Comparison of ENCODE assay signal across 8 cellular contexts in the genomic region with DNA sequence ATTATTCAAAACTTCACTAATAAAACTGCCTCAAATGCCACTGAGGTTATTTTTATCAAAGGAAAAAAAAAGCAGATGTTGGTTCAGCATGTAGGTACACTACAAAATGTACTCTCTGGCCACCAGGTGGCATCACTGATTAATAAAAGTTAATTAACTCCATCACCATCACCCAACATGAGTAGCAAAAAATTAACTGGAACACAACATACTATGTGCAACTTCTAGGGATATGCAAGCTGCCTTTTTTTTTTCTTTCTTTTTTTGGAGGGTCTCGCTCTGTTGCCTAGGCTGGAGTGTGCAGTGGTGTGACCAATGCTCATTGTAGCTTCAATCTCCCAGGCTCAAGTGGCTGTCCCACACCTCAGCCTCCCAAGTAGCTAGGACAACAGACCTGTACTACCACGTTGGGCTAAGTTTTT. TPM values are rescaled to one million over a fixed set of nuclear protein-coding genes. Genes with fewer than 3 reads are reported as not detected.
A peak's percentile ranks its signal among the peaks of the same experiment; 100 is the strongest.
DNase-seq lines count a peak whose midpoint lies in the region; ATAC-seq and TF ChIP-seq lines count a peak whose summit lies in the region.

No MANE protein-coding gene starts in this region.

- DNase-seq in NCI-H82 (lab: John Stamatoyannopoulos, UW) (peak; percentile 91), endothelial cell (ENCODE audit: low spot score) (peak; percentile 49), mucosa of gallbladder (ENCODE audit: low spot score) (peak; percentile 78)
- peak; percentile 75 for DNase-seq in activated CD8-positive, alpha-beta T cell treated with anti-CD3 and anti-CD28 coated beads for 36 hours
- peak; percentile 21 for DNase-seq in stimulated activated naive B cell treated with anti-CD40 and anti-IgM and Interleukin-4, amounts not matched to agents 10 μg/mL and 1 μg/mL and 100 μg/mL, for 72 hours

- H3K27ac Mint-ChIP-seq in activated CD8-positive, alpha-beta T cell treated with anti-CD3 and anti-CD28 coated beads for 36 hours, result no peak overlapping the region
- H3K27ac Mint-ChIP-seq in endothelial cell (ENCODE audit: unreplicated experiment), result peak overlapping the region; percentile 52
- H3K27ac Mint-ChIP-seq in stimulated activated naive B cell treated with anti-CD40 and anti-IgM and Interleukin-4, amounts not matched to agents 10 μg/mL and 1 μg/mL and 100 μg/mL, for 72 hours, result no peak overlapping the region

- ATAC-seq in GM19043 (IDR thresholded peaks at IDR 0.05; ENCODE audit: low read depth, unreplicated experiment) (peak; percentile 82), HG03571 (IDR thresholded peaks at IDR 0.05; ENCODE audit: unreplicated experiment) (peak; percentile 71)
- ATAC-seq in activated CD8-positive, alpha-beta T cell treated with anti-CD3 and anti-CD28 coated beads for 36 hours, result peak; percentile 86
- peak; percentile 92 to 96 for ATAC-seq in stimulated activated naive B cell treated with anti-CD40 and anti-IgM and Interleukin-4, amounts not matched to agents 10 μg/mL and 1 μg/mL and 100 μg/mL, for 72 hours (replicated peaks)

- no peaks in the 10 kb centered on the region for H3K36me3 Mint-ChIP-seq in activated CD8-positive, alpha-beta T cell treated with anti-CD3 and anti-CD28 coated beads for 36 hours (ENCODE audit: low read depth)
- peaks cover 17% of the 10 kb centered on the region for H3K36me3 Mint-ChIP-seq in endothelial cell (ENCODE audit: low read depth, unreplicated experiment)
- H3K36me3 Mint-ChIP-seq in stimulated activated naive B cell treated with anti-CD40 and anti-IgM and Interleukin-4, amounts not matched to agents 10 μg/mL and 1 μg/mL and 100 μg/mL, for 72 hours, result no peaks in the 10 kb centered on the region

- H3K4me3 Mint-ChIP-seq in activated CD8-positive, alpha-beta T cell treated with anti-CD3 and anti-CD28 coated beads for 36 hours, result no peak overlapping the region
- no peak overlapping the region for H3K4me3 Mint-ChIP-seq in endothelial cell (ENCODE audit: unreplicated experiment)
- H3K4me3 Mint-ChIP-seq in stimulated activated naive B cell treated with anti-CD40 and anti-IgM and Interleukin-4, amounts not matched to agents 10 μg/mL and 1 μg/mL and 100 μg/mL, for 72 hours, result no peak overlapping the region

- intact Hi-C loops in activated CD8-positive, alpha-beta T cell treated with anti-CD3 and anti-CD28 coated beads for 36 hours (cut with micrococcal nuclease), result loop anchor here (2.0 to 5.0 kb wide), 2 partner anchors 215 to 418 kb away; no protein-coding TSS in a partner anchor

- H3K27ac ChIP-seq in C4-2B, result no peak overlapping the region

- TF ChIP-seq CTCF in C4-2B (conservative IDR thresholded peaks at IDR 0.05), result peak; percentile 71
- TF ChIP-seq CTCF in activated CD8-positive, alpha-beta T cell treated with anti-CD3 and anti-CD28 coated beads for 36 hours (IDR thresholded peaks at IDR 0.05), result peak; percentile 78
- TF ChIP-seq CTCF in endothelial cell (IDR thresholded peaks at IDR 0.05; ENCODE audit: unreplicated experiment), result peak; percentile 84

- H3K4me1 Mint-ChIP-seq in activated CD8-positive, alpha-beta T cell treated with anti-CD3 and anti-CD28 coated beads for 36 hours (ENCODE audit: low read depth), result no peaks in the 10 kb centered on the region
- H3K4me1 Mint-ChIP-seq in endothelial cell (ENCODE audit: unreplicated experiment), result peaks cover 5% of the 10 kb centered on the region
- peaks cover 2 to 9% of the 10 kb centered on the region in 2 donors for H3K4me1 Mint-ChIP-seq in stimulated activated naive B cell treated with anti-CD40 and anti-IgM and Interleukin-4, amounts not matched to agents 10 μg/mL and 1 μg/mL and 100 μg/mL, for 72 hours

- H3K27me3 Mint-ChIP-seq in activated CD8-positive, alpha-beta T cell treated with anti-CD3 and anti-CD28 coated beads for 36 hours, result no peaks in the 10 kb centered on the region
- H3K27me3 Mint-ChIP-seq in endothelial cell (ENCODE audit: unreplicated experiment), result peaks cover 1% of the 10 kb centered on the region
- H3K27me3 Mint-ChIP-seq in stimulated activated naive B cell treated with anti-CD40 and anti-IgM and Interleukin-4, amounts not matched to agents 10 μg/mL and 1 μg/mL and 100 μg/mL, for 72 hours, result no peaks in the 10 kb centered on the region

- POLR2A ChIA-PET in activated CD8-positive, alpha-beta T cell treated with anti-CD3 and anti-CD28 coated beads for 36 hours (lab: Charles Lee), result no interaction called here

- CTCF ChIA-PET in activated CD8-positive, alpha-beta T cell treated with anti-CD3 and anti-CD28 coated beads for 36 hours (lab: Charles Lee), result interaction anchor here (0.8 to 4.7 kb wide), 20 partner anchors 9 to 699 kb away, joined by 3 to 50 read pairs (median 4); partner anchors contain the start of genes FGD6 and VEZT

- H3K9me3 Mint-ChIP-seq in activated CD8-positive, alpha-beta T cell treated with anti-CD3 and anti-CD28 coated beads for 36 hours, result no peaks in the 10 kb centered on the region
- H3K9me3 Mint-ChIP-seq in endothelial cell (ENCODE audit: unreplicated experiment), result no peaks in the 10 kb centered on the region
- H3K9me3 Mint-ChIP-seq in stimulated activated naive B cell treated with anti-CD40 and anti-IgM and Interleukin-4, amounts not matched to agents 10 μg/mL and 1 μg/mL and 100 μg/mL, for 72 hours, result no peaks in the 10 kb centered on the region

RNA-seq across cellular contexts. Expression of gene NR2C1, which starts 43.8 kb away (rescaled TPM):
- 10 to 100 TPM; 24.9 to 32.4 TPM for total RNA-seq in activated CD8-positive, alpha-beta T cell treated with anti-CD3 and anti-CD28 coated beads for 36 hours
- 70.2 TPM for total RNA-seq in endothelial cell (ENCODE audit: unreplicated experiment)
- total RNA-seq in mucosa of gallbladder, result 26.6 TPM

Comparison
In these comparisons a context has a peak if more than half of its experiments do, and no peak if none do; other contexts are left out.
1. DNase-seq: peak in every context shown above with its lines; median percentile 91 in NCI-H82; 78 in mucosa of gallbladder; 75 in activated CD8-positive, alpha-beta T cell treated with anti-CD3 and anti-CD28 coated beads for 36 hours; 49 in endothelial cell; 21 in stimulated activated naive B cell treated with anti-CD40 and anti-IgM and Interleukin-4, amounts not matched to agents 10 μg/mL and 1 μg/mL and 100 μg/mL, for 72 hours.